7 cellular contexts compared by ENCODE assay signal in the genomic region with DNA sequence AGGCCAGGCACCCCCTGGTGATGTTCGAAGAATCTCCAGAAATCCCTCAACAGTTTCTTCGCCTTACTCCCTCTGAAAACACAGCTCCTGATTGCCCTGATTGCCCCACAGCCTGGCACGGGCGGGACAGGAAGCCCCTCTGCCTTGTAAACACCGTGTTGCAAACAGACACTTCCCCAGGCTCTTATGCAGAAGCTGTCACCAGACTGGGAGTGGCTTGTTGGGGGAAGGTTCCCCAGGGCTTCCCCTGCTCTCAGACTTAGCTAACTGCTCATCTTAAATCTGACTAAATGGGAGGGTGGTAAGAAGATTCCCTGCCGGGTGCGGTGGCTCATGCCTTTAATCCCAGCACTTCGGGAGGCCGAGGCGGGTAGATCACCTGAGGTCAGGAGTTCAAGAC. TPM values are rescaled to one million over a fixed set of nuclear protein-coding genes. Genes with fewer than 3 reads are reported as not detected.
DNase-seq lines count a peak whose midpoint lies in the region; ATAC-seq and TF ChIP-seq lines count a peak whose summit lies in the region.

No MANE protein-coding gene starts in this region.

- H3K27me3 ChIP-seq in GM23338 (ENCODE audit: insufficient read depth) (no peaks in the 10 kb centered on the region), sigmoid colon (peaks cover 0 to 8% (median 0%) of the 10 kb centered on the region in 3 donors), MM.1S (replicated peaks; ENCODE audit: insufficient read depth, low read length) (no peaks in the 10 kb centered on the region; the same call in 1 of the 2 replicates)

- peak; percentile 80 for ATAC-seq in GM23338
- peak; percentile 96 for ATAC-seq in central memory CD8-positive, alpha-beta T cell (replicated peaks; ENCODE audit: extremely low read depth, poor library complexity, severe bottlenecking)

- 15 to 40% methylated on average over 10 of the region's 10 CpGs for WGBS in sigmoid colon, 2 donors

- H3F3A ChIP-seq in GM23338 (replicated peaks; ENCODE audit: low read depth) (no peaks in the 10 kb centered on the region), MM.1S (ENCODE audit: insufficient read depth, low read length) (no peaks in the 10 kb centered on the region)

- no peak for TF ChIP-seq EP300 in sigmoid colon (IDR thresholded peaks at IDR 0.05)

- H3K36me3 ChIP-seq in GM23338 (ENCODE audit: insufficient read depth) = no peaks in the 10 kb centered on the region
- H3K36me3 ChIP-seq in sigmoid colon = no peaks in the 10 kb centered on the region
- H3K36me3 ChIP-seq in MM.1S (replicated peaks; ENCODE audit: insufficient read depth, low read length) = no peaks in the 10 kb centered on the region

- H3K4me1 ChIP-seq in GM23338 (ENCODE audit: insufficient read depth) (no peaks in the 10 kb centered on the region; the same call in 1 of the 2 replicates), sigmoid colon (no peaks in the 10 kb centered on the region), MM.1S (ENCODE audit: low read length) (no peaks in the 10 kb centered on the region)

- H4K20me1 ChIP-seq in GM23338 (replicated peaks; ENCODE audit: insufficient read depth) (no peaks in the 10 kb centered on the region), MM.1S (ENCODE audit: insufficient read depth, low read length) (no peaks in the 10 kb centered on the region)

- peaks cover 3% of the 10 kb centered on the region for H3K27me3 Mint-ChIP-seq in GM23338 (ENCODE audit: insufficient read depth, low read depth, poor library complexity)
- H3K27me3 Mint-ChIP-seq in central memory CD8-positive, alpha-beta T cell = no peaks in the 10 kb centered on the region

- TF ChIP-seq CTCF in GM23338 (conservative IDR thresholded peaks at IDR 0.05; ENCODE audit: low read depth in 2 of 2) (no peak), sigmoid colon (IDR thresholded peaks at IDR 0.05) (no peak), MM.1S (IDR thresholded peaks at IDR 0.05; ENCODE audit: low read length) (no peak)

- H3K4me3 Mint-ChIP-seq in GM23338 = no peak overlapping the region
- peak overlapping the region; percentile 74 for H3K4me3 Mint-ChIP-seq in central memory CD8-positive, alpha-beta T cell

- H3K79me2 ChIP-seq in GM23338 (replicated peaks; ENCODE audit: insufficient read depth) (no peaks in the 10 kb centered on the region), MM.1S (ENCODE audit: low read length) (no peaks in the 10 kb centered on the region)

- no peak overlapping the region for H3K27ac ChIP-seq in GM23338 (ENCODE audit: low read depth)
- peak overlapping the region in 1 of 4 donors; percentile 25 for H3K27ac ChIP-seq in sigmoid colon
- H3K27ac ChIP-seq in MM.1S (ENCODE audit: low read length) = no peak overlapping the region

- H3K9ac ChIP-seq in MM.1S (ENCODE audit: low read length) = no peak overlapping the region

- intact Hi-C loops in sigmoid colon (cut with DNase I) = no loop called here

- peak overlapping the region; percentile 49; the same call in 1 of the 2 replicates for H3K27ac Mint-ChIP-seq in GM23338
- H3K27ac Mint-ChIP-seq in central memory CD8-positive, alpha-beta T cell (ENCODE audit: low read depth) = peak overlapping the region; percentile 94

- DNase-seq in GM23338 (ENCODE audit: low spot score) (peak; percentile 61), UCSD-AML1 (lab: John Stamatoyannopoulos, UW; ENCODE audit: unreplicated experiment) (peak; percentile 60), sigmoid colon (peak; percentile 78), NCI-H187 (lab: John Stamatoyannopoulos, UW) (no peak), MM.1S (no peak), NCI-H2227 (lab: John Stamatoyannopoulos, UW; ENCODE audit: unreplicated experiment) (no peak)
- DNase-seq in central memory CD8-positive, alpha-beta T cell (ENCODE audit: low spot score in 2 of 2) = peak; percentile 59 to 80

- no peaks in the 10 kb centered on the region for H3K9me3 ChIP-seq in sigmoid colon
- H3K9me3 ChIP-seq in MM.1S (replicated peaks; ENCODE audit: insufficient read depth, low read length) = no peaks in the 10 kb centered on the region

- H3K9me2 ChIP-seq in GM23338 (ENCODE audit: insufficient read depth) (peaks cover 14% of the 10 kb centered on the region), MM.1S (replicated peaks; ENCODE audit: insufficient read depth, low read length) (no peaks in the 10 kb centered on the region)

- H3K4me2 ChIP-seq in GM23338 (no peak overlapping the region), MM.1S (ENCODE audit: low read depth, low read length) (no peak overlapping the region)

- H3K4me1 Mint-ChIP-seq in GM23338 = peaks cover 5% of the 10 kb centered on the region
- H3K4me1 Mint-ChIP-seq in central memory CD8-positive, alpha-beta T cell = peaks cover 94% of the 10 kb centered on the region

- no peak overlapping the region for H2AFZ ChIP-seq in GM23338
- H2AFZ ChIP-seq in MM.1S (ENCODE audit: low read length) = no peak overlapping the region

- no peaks in the 10 kb centered on the region for H3K36me3 Mint-ChIP-seq in GM23338 (ENCODE audit: low read depth)
- H3K36me3 Mint-ChIP-seq in central memory CD8-positive, alpha-beta T cell (ENCODE audit: insufficient read depth) = peaks cover 40% of the 10 kb centered on the region

- no peak for TF ChIP-seq POLR2A in sigmoid colon (IDR thresholded peaks at IDR 0.05)

- H3K4me3 ChIP-seq in GM23338 (no peak overlapping the region), sigmoid colon (no peak overlapping the region), MM.1S (ENCODE audit: low read length) (no peak overlapping the region)

- no peaks in the 10 kb centered on the region; the same call in 2 of the 3 replicates for H3K9me3 Mint-ChIP-seq in GM23338
- H3K9me3 Mint-ChIP-seq in central memory CD8-positive, alpha-beta T cell = no peaks in the 10 kb centered on the region

TF ChIP-seq in GM23338, 12 proteins besides CTCF, POLR2A, EP300 and RAD21 (continues in another document):
- no peak for TF ChIP-seq JUNB (IDR thresholded peaks at IDR 0.05; ENCODE audit: unreplicated experiment)
- TF ChIP-seq CREB1 (CRISPR knock-in tag; IDR thresholded peaks at IDR 0.05; ENCODE audit: low read depth) = no peak
- no peak for TF ChIP-seq STAT1 (IDR thresholded peaks at IDR 0.05; ENCODE audit: unreplicated experiment)
- TF ChIP-seq, protein P1, sequence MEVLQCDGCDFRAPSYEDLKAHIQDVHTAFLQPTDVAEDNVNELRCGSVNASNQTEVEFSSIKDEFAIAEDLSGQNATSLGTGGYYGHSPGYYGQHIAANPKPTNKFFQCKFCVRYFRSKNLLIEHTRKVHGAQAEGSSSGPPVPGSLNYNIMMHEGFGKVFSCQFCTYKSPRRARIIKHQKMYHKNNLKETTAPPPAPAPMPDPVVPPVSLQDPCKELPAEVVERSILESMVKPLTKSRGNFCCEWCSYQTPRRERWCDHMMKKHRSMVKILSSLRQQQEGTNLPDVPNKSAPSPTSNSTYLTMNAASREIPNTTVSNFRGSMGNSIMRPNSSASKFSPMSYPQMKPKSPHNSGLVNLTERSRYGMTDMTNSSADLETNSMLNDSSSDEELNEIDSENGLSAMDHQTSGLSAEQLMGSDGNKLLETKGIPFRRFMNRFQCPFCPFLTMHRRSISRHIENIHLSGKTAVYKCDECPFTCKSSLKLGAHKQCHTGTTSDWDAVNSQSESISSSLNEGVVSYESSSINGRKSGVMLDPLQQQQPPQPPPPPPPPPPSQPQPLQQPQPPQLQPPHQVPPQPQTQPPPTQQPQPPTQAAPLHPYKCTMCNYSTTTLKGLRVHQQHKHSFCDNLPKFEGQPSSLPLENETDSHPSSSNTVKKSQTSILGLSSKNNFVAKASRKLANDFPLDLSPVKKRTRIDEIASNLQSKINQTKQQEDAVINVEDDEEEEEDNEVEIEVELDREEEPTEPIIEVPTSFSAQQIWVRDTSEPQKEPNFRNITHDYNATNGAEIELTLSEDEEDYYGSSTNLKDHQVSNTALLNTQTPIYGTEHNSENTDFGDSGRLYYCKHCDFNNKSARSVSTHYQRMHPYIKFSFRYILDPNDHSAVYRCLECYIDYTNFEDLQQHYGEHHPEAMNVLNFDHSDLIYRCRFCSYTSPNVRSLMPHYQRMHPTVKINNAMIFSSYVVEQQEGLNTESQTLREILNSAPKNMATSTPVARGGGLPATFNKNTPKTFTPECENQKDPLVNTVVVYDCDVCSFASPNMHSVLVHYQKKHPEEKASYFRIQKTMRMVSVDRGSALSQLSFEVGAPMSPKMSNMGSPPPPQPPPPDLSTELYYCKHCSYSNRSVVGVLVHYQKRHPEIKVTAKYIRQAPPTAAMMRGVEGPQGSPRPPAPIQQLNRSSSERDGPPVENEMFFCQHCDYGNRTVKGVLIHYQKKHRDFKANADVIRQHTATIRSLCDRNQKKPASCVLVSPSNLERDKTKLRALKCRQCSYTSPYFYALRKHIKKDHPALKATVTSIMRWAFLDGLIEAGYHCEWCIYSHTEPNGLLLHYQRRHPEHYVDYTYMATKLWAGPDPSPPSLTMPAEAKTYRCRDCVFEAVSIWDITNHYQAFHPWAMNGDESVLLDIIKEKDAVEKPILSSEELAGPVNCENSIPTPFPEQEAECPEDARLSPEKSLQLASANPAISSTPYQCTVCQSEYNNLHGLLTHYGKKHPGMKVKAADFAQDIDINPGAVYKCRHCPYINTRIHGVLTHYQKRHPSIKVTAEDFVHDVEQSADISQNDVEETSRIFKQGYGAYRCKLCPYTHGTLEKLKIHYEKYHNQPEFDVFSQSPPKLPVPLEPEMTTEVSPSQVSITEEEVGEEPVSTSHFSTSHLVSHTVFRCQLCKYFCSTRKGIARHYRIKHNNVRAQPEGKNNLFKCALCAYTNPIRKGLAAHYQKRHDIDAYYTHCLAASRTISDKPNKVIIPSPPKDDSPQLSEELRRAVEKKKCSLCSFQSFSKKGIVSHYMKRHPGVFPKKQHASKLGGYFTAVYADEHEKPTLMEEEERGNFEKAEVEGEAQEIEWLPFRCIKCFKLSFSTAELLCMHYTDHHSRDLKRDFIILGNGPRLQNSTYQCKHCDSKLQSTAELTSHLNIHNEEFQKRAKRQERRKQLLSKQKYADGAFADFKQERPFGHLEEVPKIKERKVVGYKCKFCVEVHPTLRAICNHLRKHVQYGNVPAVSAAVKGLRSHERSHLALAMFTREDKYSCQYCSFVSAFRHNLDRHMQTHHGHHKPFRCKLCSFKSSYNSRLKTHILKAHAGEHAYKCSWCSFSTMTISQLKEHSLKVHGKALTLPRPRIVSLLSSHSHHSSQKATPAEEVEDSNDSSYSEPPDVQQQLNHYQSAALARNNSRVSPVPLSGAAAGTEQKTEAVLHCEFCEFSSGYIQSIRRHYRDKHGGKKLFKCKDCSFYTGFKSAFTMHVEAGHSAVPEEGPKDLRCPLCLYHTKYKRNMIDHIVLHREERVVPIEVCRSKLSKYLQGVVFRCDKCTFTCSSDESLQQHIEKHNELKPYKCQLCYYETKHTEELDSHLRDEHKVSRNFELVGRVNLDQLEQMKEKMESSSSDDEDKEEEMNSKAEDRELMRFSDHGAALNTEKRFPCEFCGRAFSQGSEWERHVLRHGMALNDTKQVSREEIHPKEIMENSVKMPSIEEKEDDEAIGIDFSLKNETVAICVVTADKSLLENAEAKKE (CRISPR knock-in tag; IDR thresholded peaks at IDR 0.05) = no peak
- no peak for TF ChIP-seq ZNF114 (CRISPR knock-in tag; IDR thresholded peaks at IDR 0.05)
- TF ChIP-seq EZH2 (IDR thresholded peaks at IDR 0.05; ENCODE audit: low read depth, unreplicated experiment) = no peak

RNA-seq across cellular contexts. Expression of a gene that starts 11.2 kb away (rescaled TPM):
- total RNA-seq in GM23338 (2014; rRNA removed; shearing (Covaris generic)) = 6.7 and 9.4 TPM in 2 replicates
- polyA plus RNA-seq in GM23338 (2016; fragmentation: Nextera tagmentation; extraction: Ambion mirVana) = 1.4 and 1.7 TPM in 2 replicates
- 10 to 100 TPM in 2 of 4 donors, 1 to 10 TPM in 2; 5.4 to 13.6 (median 9.9) TPM for total RNA-seq in sigmoid colon
- polyA plus RNA-seq in sigmoid colon = 10 to 100 TPM in 1 of 3 donors, 1 to 10 TPM in 2; 2.4 to 12.4 (median 3.5) TPM

Comparison
In these comparisons a context has a peak if more than half of its experiments do, and no peak if none do; other contexts are left out.
1. DNase-seq: peak in GM23338 (single experiment), UCSD-AML1 (single experiment), central memory CD8-positive, alpha-beta T cell (2 of 2) and sigmoid colon (single experiment); none in NCI-H187 (0 of 2), MM.1S (single experiment) and NCI-H2227 (single experiment).